ENCODE assay signal across 16 cellular contexts in genomic region chr6:147161974-147162495, GRCh38. TPM values are rescaled to one million over a fixed set of nuclear protein-coding genes. Genes with fewer than 3 reads are reported as not detected.
DNase-seq lines count a peak whose midpoint lies in the region; ATAC-seq and FAIRE-seq lines count a peak whose summit lies in the region.
"Had no signal": no experiment of that assay in that cellular context is flagged by ENCODE, and none has a peak within 500 bp of the region (broad histone marks: within the 10 kb centered on the region; RNA-seq: fewer than 3 reads in every experiment).

No MANE protein-coding gene starts in this region.

- H3K27ac ChIP-seq in trophoblast cell (ENCODE audit: low read depth, low read length), result no peak overlapping the region
- H3K27ac ChIP-seq: body of pancreas, esophagus squamous epithelium, sigmoid colon had no signal

- WGBS in trophoblast cell (ENCODE audit: extremely low coverage, insufficient coverage, insufficient read length), result no CpG with 5 or more reads among the region's 4 CpGs

- H2BK5ac ChIP-seq in trophoblast cell (ENCODE audit: low read depth, low read length, poor library complexity), result no peak overlapping the region

- ATAC-seq in HG02884 (IDR thresholded peaks at IDR 0.05; ENCODE audit: unreplicated experiment), result no peak
- ATAC-seq: activated CD4-positive, alpha-beta T cell treated with anti-CD3 and anti-CD28 coated beads for 36 hours; activated T-cell treated with anti-CD3 and anti-CD28 coated beads, Interleukin-2, amount 50 U/mL, for 72 hours; body of pancreas had no signal

- H3K27me3 ChIP-seq in skeletal muscle satellite cell (ENCODE audit: control insufficient read depth, insufficient read depth, low read length), result no peaks in the 10 kb centered on the region
- no peaks in the 10 kb centered on the region for H3K27me3 ChIP-seq in trophoblast cell (ENCODE audit: insufficient read depth, low read length)
- H3K27me3 ChIP-seq: body of pancreas, esophagus squamous epithelium, sigmoid colon had no signal

- H4K91ac ChIP-seq in trophoblast cell (ENCODE audit: low read depth, low read length), result no peak overlapping the region

- H2BK12ac ChIP-seq in trophoblast cell (ENCODE audit: low read length), result no peak overlapping the region

- no peak overlapping the region for H3K4ac ChIP-seq in trophoblast cell (ENCODE audit: low read depth, low read length)

- H3K14ac ChIP-seq in trophoblast cell (ENCODE audit: low read length), result no peak overlapping the region

- no peak overlapping the region for H3K18ac ChIP-seq in trophoblast cell (ENCODE audit: low read length)

- H3K79me1 ChIP-seq in trophoblast cell (ENCODE audit: low read length), result no peaks in the 10 kb centered on the region

- no peak overlapping the region for H3K23ac ChIP-seq in trophoblast cell (ENCODE audit: low read length)

- peaks cover 42% of the 10 kb centered on the region for H3K4me1 ChIP-seq in skeletal muscle satellite cell (ENCODE audit: control insufficient read depth, insufficient read depth, low read length)
- H3K4me1 ChIP-seq in trophoblast cell (ENCODE audit: control insufficient read depth in 1 of 2, insufficient read depth in 2 of 2, low read length in 2 of 2), result no peaks in the 10 kb centered on the region
- H3K4me1 ChIP-seq: body of pancreas, esophagus squamous epithelium, sigmoid colon had no signal

- peak overlapping the region; percentile 51 for H3K9ac ChIP-seq in skeletal muscle satellite cell (ENCODE audit: low read depth, low read length)
- H3K9ac ChIP-seq in trophoblast cell (ENCODE audit: low read length), result no peak overlapping the region

- no peaks in the 10 kb centered on the region for H3K36me3 ChIP-seq in skeletal muscle satellite cell (ENCODE audit: insufficient read depth, low read length)
- no peaks in the 10 kb centered on the region for H3K36me3 ChIP-seq in trophoblast cell (ENCODE audit: control insufficient read depth in 1 of 2, insufficient read depth in 2 of 2, low read length in 2 of 2)
- H3K36me3 ChIP-seq: esophagus squamous epithelium, sigmoid colon had no signal

- DNase-seq in HTR-8/SVneo (ENCODE audit: insufficient read length, low spot score), result peak; percentile 12
- peak; percentile 51 for DNase-seq in SW480 (ENCODE audit: low spot score)
- peak; percentile 46 for DNase-seq in fibroblast of gingiva (ENCODE audit: low read depth)
- DNase-seq in NCI-H446 treated with DMSO at 0.1 percent for 48 hours (lab: John Stamatoyannopoulos, UW), result no peak
- no peak for DNase-seq in trophoblast cell
- DNase-seq: activated CD4-positive, alpha-beta T cell treated with anti-CD3 and anti-CD28 coated beads for 36 hours; activated T-cell treated with anti-CD3 and anti-CD28 coated beads, Interleukin-2, amount 50 U/mL, for 72 hours; body of pancreas; COR-L47; esophagus squamous epithelium; kidney; NCI-H1105; NCI-H82; sigmoid colon had no signal

- H4K12ac ChIP-seq in trophoblast cell (ENCODE audit: low read depth, low read length), result no peak overlapping the region

- no peak for FAIRE-seq in HTR-8/SVneo (lab: Jason Lieb, UNC)

- H3K79me2 ChIP-seq in trophoblast cell (ENCODE audit: control insufficient read depth, insufficient read depth, low read length, poor library complexity), result no peaks in the 10 kb centered on the region

- no peak overlapping the region for H2AFZ ChIP-seq in trophoblast cell (ENCODE audit: insufficient read depth, low read length, poor library complexity)

- no peak overlapping the region for H4K8ac ChIP-seq in trophoblast cell (ENCODE audit: low read depth, low read length)

- H3K9me3 ChIP-seq in skeletal muscle satellite cell (replicated peaks; ENCODE audit: low read length) (no peaks in the 10 kb centered on the region), trophoblast cell (ENCODE audit: insufficient read depth, low read depth, low read length) (no peaks in the 10 kb centered on the region)
- H3K9me3 ChIP-seq: body of pancreas, esophagus squamous epithelium, sigmoid colon had no signal

- no peak overlapping the region for H2AK5ac ChIP-seq in trophoblast cell (ENCODE audit: low read length)

- H2BK120ac ChIP-seq in trophoblast cell (ENCODE audit: insufficient read depth, low read length, poor library complexity), result no peak overlapping the region

- H3K4me2 ChIP-seq in skeletal muscle satellite cell (ENCODE audit: low read length) (peak overlapping the region; percentile 14), trophoblast cell (ENCODE audit: low read length) (no peak overlapping the region)

- H3K4me3 ChIP-seq in skeletal muscle satellite cell (ENCODE audit: low read length) (no peak overlapping the region), trophoblast cell (ENCODE audit: low read depth, low read length) (no peak overlapping the region)
- H3K4me3 ChIP-seq: body of pancreas, esophagus squamous epithelium, sigmoid colon had no signal

RNA-seq across cellular contexts. Expression of gene STXBP5, which starts 42.2 kb away (rescaled TPM):
- 73.6 and 112 TPM in 2 replicates for total RNA-seq in skeletal muscle satellite cell (2012; rRNA removed)
- polyA plus RNA-seq in trophoblast cell (2013), result 10.0 and 10.7 TPM in 2 replicates

Comparison
In these comparisons a context has a peak if more than half of its experiments do, and no peak if none do; other contexts are left out.
1. DNase-seq: peak in HTR-8/SVneo (single experiment), SW480 (single experiment) and fibroblast of gingiva (single experiment); none in NCI-H446 treated with DMSO at 0.1 percent for 48 hours (single experiment) and trophoblast cell (0 of 2).